9 cellular contexts compared by ENCODE assay signal in the genomic region with DNA sequence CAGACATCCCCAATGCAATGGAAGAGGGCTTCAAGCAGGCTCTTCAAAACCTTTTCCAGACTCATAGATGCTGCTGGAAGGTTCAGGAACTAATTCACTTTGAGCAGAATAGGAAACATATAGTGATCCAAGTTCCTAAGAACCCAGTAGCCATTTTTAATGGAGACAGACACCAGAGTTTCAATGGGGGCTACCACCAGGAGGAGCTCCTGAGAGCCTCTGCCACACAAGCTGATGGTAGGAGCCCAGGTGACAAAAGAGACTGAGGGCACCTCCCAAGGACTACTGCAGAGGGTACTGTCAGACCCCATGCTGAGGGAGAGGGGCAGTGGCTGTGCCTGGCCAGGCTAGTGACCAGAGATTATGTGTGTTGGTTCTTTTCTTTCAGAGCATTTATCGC. TPM values are rescaled to one million over a fixed set of nuclear protein-coding genes. Genes with fewer than 3 reads are reported as not detected.
DNase-seq lines count a peak whose midpoint lies in the region; ATAC-seq and TF ChIP-seq lines count a peak whose summit lies in the region.
"Had no signal": no experiment of that assay in that cellular context is flagged by ENCODE, and none has a peak within 500 bp of the region (broad histone marks: within the 10 kb centered on the region; RNA-seq: fewer than 3 reads in every experiment).

No MANE protein-coding gene starts in this region.

- intact Hi-C loops in adrenal gland (cut with DNase I) (no loop called here), uterus (cut with DNase I; ENCODE audit: low total_unique reads) (no loop called here)

- H3K27me3 ChIP-seq in OCI-LY1 (ENCODE audit: insufficient read depth, low read length): no peaks in the 10 kb centered on the region
- no peaks in the 10 kb centered on the region for H3K27me3 ChIP-seq in adrenal gland
- no peaks in the 10 kb centered on the region for H3K27me3 ChIP-seq in uterus

- H3K9me3 ChIP-seq in OCI-LY1 (ENCODE audit: low read length) (no peaks in the 10 kb centered on the region), adrenal gland (replicated peaks in 1 of 3) (no peaks in the 10 kb centered on the region), uterus (no peaks in the 10 kb centered on the region)

- in situ Hi-C loops in astrocyte of the spinal cord (cut with HindIII; ENCODE audit: low sequenced_read_pairs): no loop called here

- no peak overlapping the region for H3K9ac ChIP-seq in OCI-LY1 (ENCODE audit: low read length)

- H3K27ac ChIP-seq in OCI-LY1 (ENCODE audit: low read depth, low read length, poor library complexity, severe bottlenecking) (no peak overlapping the region), adrenal gland (no peak overlapping the region), uterus (no peak overlapping the region)

- DNase-seq in astrocyte of the spinal cord (ENCODE audit: low read depth, low spot score): no peak
- DNase-seq in stimulated activated CD4-positive, alpha-beta T cell treated with anti-CD3 and anti-CD28 coated beads, Interleukin-15, amount 100 ng/mL, for 24 hours: peak; percentile 69
- DNase-seq in adrenal gland: no peak
- no peak for DNase-seq in uterus
- DNase-seq in SKM-1 treated with dmso at 0.1 percent for 144 hours (lab: John Stamatoyannopoulos, UW; ENCODE audit: unreplicated experiment): no peak
- DNase-seq: HCEC 1CT had no signal

- ATAC-seq in HG03095 (IDR thresholded peaks at IDR 0.05; ENCODE audit: unreplicated experiment): no peak

- no peaks in the 10 kb centered on the region for H3K36me3 ChIP-seq in OCI-LY1 (ENCODE audit: insufficient read depth, low read length)
- no peaks in the 10 kb centered on the region for H3K36me3 ChIP-seq in adrenal gland (replicated peaks in 1 of 2)
- no peaks in the 10 kb centered on the region for H3K36me3 ChIP-seq in uterus

- no peaks in the 10 kb centered on the region for H3K79me2 ChIP-seq in OCI-LY1 (ENCODE audit: insufficient read depth, low read length)

- no peaks in the 10 kb centered on the region for H4K20me1 ChIP-seq in OCI-LY1 (ENCODE audit: insufficient read depth, low read length)

- WGBS in adrenal gland, 4 donors: 0 to 68% (median 0%) methylated on average over 1 of the region's 1 CpG; no CpG with 5 or more reads in 1 of the 4 donors

- H3K4me3 ChIP-seq in OCI-LY1 (ENCODE audit: low read depth, low read length, poor library complexity, severe bottlenecking) (no peak overlapping the region), astrocyte of the spinal cord (ENCODE audit: low read depth, low read length) (no peak overlapping the region), adrenal gland (no peak overlapping the region), uterus (no peak overlapping the region)

- H3K4me2 ChIP-seq in OCI-LY1 (ENCODE audit: low read length): no peak overlapping the region

- TF ChIP-seq POLR2A in adrenal gland (IDR thresholded peaks at IDR 0.05) (no peak), uterus (IDR thresholded peaks at IDR 0.05) (no peak)

- no peak overlapping the region for H2AFZ ChIP-seq in OCI-LY1 (ENCODE audit: low read length)

- H3K4me1 ChIP-seq in OCI-LY1 (ENCODE audit: insufficient read depth, low read length, severe bottlenecking): no peaks in the 10 kb centered on the region
- H3K4me1 ChIP-seq in adrenal gland (replicated peaks in 1 of 2): no peaks in the 10 kb centered on the region
- no peaks in the 10 kb centered on the region for H3K4me1 ChIP-seq in uterus

- TF ChIP-seq CTCF in GM12872 (IDR thresholded peaks at IDR 0.05; ENCODE audit: insufficient read depth, low read depth, low read length): peak; percentile 68
- TF ChIP-seq CTCF in OCI-LY1 (IDR thresholded peaks at IDR 0.05; ENCODE audit: low read length): peak; percentile 73
- peak; percentile 35 for TF ChIP-seq CTCF in astrocyte of the spinal cord (IDR thresholded peaks at IDR 0.05; ENCODE audit: low read depth, low read length)
- TF ChIP-seq CTCF in adrenal gland (IDR thresholded peaks at IDR 0.05): no peak
- TF ChIP-seq CTCF in uterus (IDR thresholded peaks at IDR 0.05): no peak

- no peaks in the 10 kb centered on the region for H3K9me2 ChIP-seq in OCI-LY1 (ENCODE audit: low read depth, low read length)

- no peaks in the 10 kb centered on the region for H3F3A ChIP-seq in OCI-LY1 (ENCODE audit: insufficient read depth, low read length)

RNA-seq across cellular contexts. Expression of gene IFNG, which starts 45.9 kb away (rescaled TPM):
- total RNA-seq in adrenal gland: under 1 TPM in 2 of 8 donors, not detected in 6; 0.46 to 0.47 TPM
- polyA plus RNA-seq in adrenal gland: under 1 TPM in 1 of 3 donors, not detected in 2; 0.29 TPM
- not detected for total RNA-seq in uterus

Comparison
In these comparisons a context has a peak if more than half of its experiments do, and no peak if none do; other contexts are left out.
1. CTCF ChIP-seq: peak in GM12872 (single experiment), OCI-LY1 (single experiment) and astrocyte of the spinal cord (single experiment); none in adrenal gland (0 of 6) and uterus (0 of 4).